In genomic region chr7:74179935-74180604, GRCh38 we compare ENCODE assay signal across 21 cellular contexts. TPM values are rescaled to one million over a fixed set of nuclear protein-coding genes. Genes with fewer than 3 reads are reported as not detected.
DNase-seq lines count a peak whose midpoint lies in the region; ATAC-seq and TF ChIP-seq lines count a peak whose summit lies in the region.
"Had no signal": no experiment of that assay in that cellular context is flagged by ENCODE, and none has a peak within 500 bp of the region (broad histone marks: within the 10 kb centered on the region; RNA-seq: fewer than 3 reads in every experiment).

No MANE protein-coding gene starts in this region.

- ATAC-seq in natural killer cell (no peak), T-cell (replicated peaks in 1 of 4) (no peak), GM21515 (IDR thresholded peaks at IDR 0.05; ENCODE audit: unreplicated experiment) (no peak), HG02938 (IDR thresholded peaks at IDR 0.05; ENCODE audit: unreplicated experiment) (no peak)
- ATAC-seq in natural killer cell treated with Interleukin-12 subunit alpha and Interleukin-12 subunit beta and Interleukin-15 and Interleukin-18, amount 100 ng/mL, for 72 hours, result no peak
- no peak for ATAC-seq in naive thymus-derived CD8-positive, alpha-beta T cell
- ATAC-seq: stimulated activated memory B cell treated with anti-CD40 and anti-IgM and Interleukin-4, amounts not matched to agents 10 μg/mL and 1 μg/mL and 100 μg/mL, for 72 hours had no signal

- DNase-seq in natural killer cell (no peak), T-cell (no peak), hippocampal formation (lab: John Stamatoyannopoulos, UW) (no peak), suprapubic skin (ENCODE audit: low spot score in 2 of 2) (no peak)
- no peak for DNase-seq in natural killer cell treated with Interleukin-12 subunit alpha and Interleukin-12 subunit beta and Interleukin-15 and Interleukin-18, amount 100 ng/mL, for 72 hours (ENCODE audit: low spot score)
- no peak for DNase-seq in naive thymus-derived CD8-positive, alpha-beta T cell
- DNase-seq: Calu3, hypothalamus, kidney, NCI-H1092, NCI-H2107, NCI-H524 treated with DMSO at 0.1 percent for 48 hours, Right ventricle myocardium superior had no signal

- no peak overlapping the region for H3K4me3 ChIP-seq in suprapubic skin
- H3K4me3 ChIP-seq: ascending aorta had no signal

- no peaks in the 10 kb centered on the region for H3K9me3 ChIP-seq in suprapubic skin
- H3K9me3 ChIP-seq: ascending aorta had no signal

- H3K27me3 Mint-ChIP-seq in natural killer cell (ENCODE audit: low read depth in 2 of 2), result no peaks in the 10 kb centered on the region
- H3K27me3 Mint-ChIP-seq in natural killer cell treated with Interleukin-12 subunit alpha and Interleukin-12 subunit beta and Interleukin-15 and Interleukin-18, amount 100 ng/mL, for 72 hours, result no peaks in the 10 kb centered on the region
- no peaks in the 10 kb centered on the region for H3K27me3 Mint-ChIP-seq in T-cell
- H3K27me3 Mint-ChIP-seq in naive thymus-derived CD8-positive, alpha-beta T cell, result no peaks in the 10 kb centered on the region
- H3K27me3 Mint-ChIP-seq: stimulated activated memory B cell treated with anti-CD40 and anti-IgM and Interleukin-4, amounts not matched to agents 10 μg/mL and 1 μg/mL and 100 μg/mL, for 72 hours had no signal

- POLR2A ChIA-PET in T-cell (lab: Charles Lee), result interaction anchor here in 1 of 2 donors (0.6 to 2.6 kb wide), 2 partner anchors 13 to 498 kb away, joined by 6 to 7 read pairs; no protein-coding TSS in a partner anchor
- POLR2A ChIA-PET in naive thymus-derived CD8-positive, alpha-beta T cell (lab: Charles Lee), result no interaction called here

- no peaks in the 10 kb centered on the region for H3K9me3 Mint-ChIP-seq in natural killer cell
- H3K9me3 Mint-ChIP-seq in natural killer cell treated with Interleukin-12 subunit alpha and Interleukin-12 subunit beta and Interleukin-15 and Interleukin-18, amount 100 ng/mL, for 72 hours, result no peaks in the 10 kb centered on the region
- H3K9me3 Mint-ChIP-seq in T-cell, result no peaks in the 10 kb centered on the region
- H3K9me3 Mint-ChIP-seq in naive thymus-derived CD8-positive, alpha-beta T cell, result no peaks in the 10 kb centered on the region
- H3K9me3 Mint-ChIP-seq: activated T-helper 2 cell treated with anti-CD3 and anti-CD28 coated beads, Interferon-gamma antibody, Interleukin-2, Interleukin-4, amounts not matched to agents 10 μg/mL and 5 μg/mL and 100 μg/mL, durations not matched to agents 14 hours and 24 hours and 36 hours; stimulated activated memory B cell treated with anti-CD40 and anti-IgM and Interleukin-4, amounts not matched to agents 10 μg/mL and 1 μg/mL and 100 μg/mL, for 72 hours had no signal

- H3K4me1 ChIP-seq in suprapubic skin, result peaks cover 87% of the 10 kb centered on the region

- H3K4me1 Mint-ChIP-seq in natural killer cell, result peaks cover 77 to 82% of the 10 kb centered on the region in 2 donors
- H3K4me1 Mint-ChIP-seq in natural killer cell treated with Interleukin-12 subunit alpha and Interleukin-12 subunit beta and Interleukin-15 and Interleukin-18, amount 100 ng/mL, for 72 hours (ENCODE audit: low read depth in 2 of 2), result peaks cover 68 to 69% of the 10 kb centered on the region in 2 donors
- peaks cover 92 to 97% (median 94%) of the 10 kb centered on the region in 3 donors for H3K4me1 Mint-ChIP-seq in T-cell
- H3K4me1 Mint-ChIP-seq in naive thymus-derived CD8-positive, alpha-beta T cell, result peaks cover 41 to 94% (median 92%) of the 10 kb centered on the region in 4 donors

- H3K4me3 Mint-ChIP-seq in natural killer cell (no peak overlapping the region), T-cell (peak overlapping the region in 2 of 3 donors; percentile 17 to 85)
- no peak overlapping the region for H3K4me3 Mint-ChIP-seq in natural killer cell treated with Interleukin-12 subunit alpha and Interleukin-12 subunit beta and Interleukin-15 and Interleukin-18, amount 100 ng/mL, for 72 hours
- peak overlapping the region in 7 of 10 donors; percentile 14 to 61 (median 36) for H3K4me3 Mint-ChIP-seq in naive thymus-derived CD8-positive, alpha-beta T cell
- H3K4me3 Mint-ChIP-seq: stimulated activated memory B cell treated with anti-CD40 and anti-IgM and Interleukin-4, amounts not matched to agents 10 μg/mL and 1 μg/mL and 100 μg/mL, for 72 hours had no signal

- intact Hi-C loops in natural killer cell (cut with micrococcal nuclease), result loop anchor here (10.0 kb wide), 1 partner anchor 115 kb away; no protein-coding TSS in a partner anchor

- no peak for TF ChIP-seq EP300 in suprapubic skin (IDR thresholded peaks at IDR 0.05)

- WGBS in suprapubic skin, result 70% methylated on average over 3 of the region's 3 CpGs

- H3K27me3 ChIP-seq in suprapubic skin, result no peaks in the 10 kb centered on the region
- H3K27me3 ChIP-seq: ascending aorta had no signal

- CTCF ChIA-PET in T-cell (lab: Charles Lee), result no interaction called here

- no peaks in the 10 kb centered on the region for H3K36me3 Mint-ChIP-seq in natural killer cell
- H3K36me3 Mint-ChIP-seq in natural killer cell treated with Interleukin-12 subunit alpha and Interleukin-12 subunit beta and Interleukin-15 and Interleukin-18, amount 100 ng/mL, for 72 hours, result peaks cover 15% of the 10 kb centered on the region
- peaks cover 25% of the 10 kb centered on the region for H3K36me3 Mint-ChIP-seq in T-cell
- peaks cover 0 to 59% (median 7%) of the 10 kb centered on the region in 3 donors for H3K36me3 Mint-ChIP-seq in naive thymus-derived CD8-positive, alpha-beta T cell

- TF ChIP-seq POLR2A in suprapubic skin (IDR thresholded peaks at IDR 0.05), result no peak

- H3K27ac Mint-ChIP-seq in natural killer cell (peak overlapping the region; percentile 71 to 85), T-cell (no peak overlapping the region)
- H3K27ac Mint-ChIP-seq in natural killer cell treated with Interleukin-12 subunit alpha and Interleukin-12 subunit beta and Interleukin-15 and Interleukin-18, amount 100 ng/mL, for 72 hours, result peak overlapping the region in 1 of 2 donors; percentile 4
- H3K27ac Mint-ChIP-seq in naive thymus-derived CD8-positive, alpha-beta T cell, result peak overlapping the region in 5 of 10 donors; percentile 3 to 62 (median 11)
- H3K27ac Mint-ChIP-seq: activated T-helper 2 cell treated with anti-CD3 and anti-CD28 coated beads, Interferon-gamma antibody, Interleukin-2, Interleukin-4, amounts not matched to agents 10 μg/mL and 5 μg/mL and 100 μg/mL, durations not matched to agents 14 hours and 24 hours and 36 hours had no signal

- TF ChIP-seq CTCF in natural killer cell (IDR thresholded peaks at IDR 0.05), result no peak
- TF ChIP-seq CTCF in suprapubic skin (IDR thresholded peaks at IDR 0.05), result no peak

- no peaks in the 10 kb centered on the region for H3K36me3 ChIP-seq in suprapubic skin

- no peak overlapping the region for H3K27ac ChIP-seq in suprapubic skin
- H3K27ac ChIP-seq: ascending aorta, KMS-11, VCaP had no signal

RNA-seq across cellular contexts. Expression of gene EIF4H, which starts 5.9 kb away (rescaled TPM):
- total RNA-seq in natural killer cell, result 100 to 1,000 TPM; 286 to 294 (median 294) TPM
- 100 to 1,000 TPM; 344 to 347 TPM for total RNA-seq in natural killer cell treated with Interleukin-12 subunit alpha and Interleukin-12 subunit beta and Interleukin-15 and Interleukin-18, amount 100 ng/mL, for 72 hours
- total RNA-seq in T-cell, result 100 to 1,000 TPM; 174 to 258 (median 186) TPM
- total RNA-seq in naive thymus-derived CD8-positive, alpha-beta T cell, result 100 to 1,000 TPM; 217 to 231 TPM
- polyA plus RNA-seq in naive thymus-derived CD8-positive, alpha-beta T cell, result 100 to 1,000 TPM; 219 to 239 (median 221) TPM
- total RNA-seq in suprapubic skin, result 100 to 1,000 TPM; 201 to 289 (median 243) TPM

RNA-seq across cellular contexts. Expression of gene LAT2, which starts 29.7 kb away (rescaled TPM):
- total RNA-seq in natural killer cell (100 to 1,000 TPM; 124 to 163 (median 145) TPM), T-cell (10 to 100 TPM in 1 of 5 donors, 1 to 10 TPM in 4; 4.1 to 12.3 (median 6.4) TPM), suprapubic skin (1 to 10 TPM in 3 of 4 donors, under 1 TPM in 1; 0.57 to 4.3 (median 1.6) TPM)
- 100 to 1,000 TPM in 1 of 2 donors, 10 to 100 TPM in 1; 78.0 to 161 TPM for total RNA-seq in natural killer cell treated with Interleukin-12 subunit alpha and Interleukin-12 subunit beta and Interleukin-15 and Interleukin-18, amount 100 ng/mL, for 72 hours
- total RNA-seq in naive thymus-derived CD8-positive, alpha-beta T cell, result 1 to 10 TPM; 5.8 to 6.4 TPM
- 1 to 10 TPM in 1 of 3 donors, under 1 TPM in 2; 0.57 to 2.3 (median 0.97) TPM for polyA plus RNA-seq in naive thymus-derived CD8-positive, alpha-beta T cell
- total RNA-seq: G401 had no signal

Comparison
In these comparisons a context has a peak if more than half of its experiments do, and no peak if none do; other contexts are left out.
1. H3K27ac Mint-ChIP-seq: peak in natural killer cell (2 of 2); none in T-cell (0 of 2).
2. H3K4me3 Mint-ChIP-seq: peak in T-cell (2 of 3) and naive thymus-derived CD8-positive, alpha-beta T cell (7 of 10); none in natural killer cell (single experiment) and natural killer cell treated with Interleukin-12 subunit alpha and Interleukin-12 subunit beta and Interleukin-15 and Interleukin-18, amount 100 ng/mL, for 72 hours (single experiment).
3. RNA of gene LAT2, which starts 29.7 kb away (total RNA-seq): 78.0 to 161 TPM in natural killer cell treated with Interleukin-12 subunit alpha and Interleukin-12 subunit beta and Interleukin-15 and Interleukin-18, amount 100 ng/mL, for 72 hours and 124 to 163 TPM in natural killer cell; 4.1 to 12.3 TPM in T-cell, 5.8 to 6.4 TPM in naive thymus-derived CD8-positive, alpha-beta T cell and 0.57 to 4.3 TPM in suprapubic skin; every median in the first group is over 4 times any median in the second.